In genomic region chr17:8948462-8948861, GRCh38 we compare ENCODE assay signal across 26 cellular contexts. TPM values are rescaled to one million over a fixed set of nuclear protein-coding genes. Genes with fewer than 3 reads are reported as not detected.
DNase-seq lines count a peak whose midpoint lies in the region; ATAC-seq and TF ChIP-seq lines count a peak whose summit lies in the region.
"Had no signal": no experiment of that assay in that cellular context is flagged by ENCODE, and none has a peak within 500 bp of the region (broad histone marks: within the 10 kb centered on the region; RNA-seq: fewer than 3 reads in every experiment).

No MANE protein-coding gene starts in this region.

- peaks cover 91% of the 10 kb centered on the region for H3K4me1 Mint-ChIP-seq in activated CD4-positive, alpha-beta T cell treated with anti-CD3 and anti-CD28 coated beads, Interleukin-2, amount 10 ng/mL, durations not matched to agents 7 days and 5 days
- H3K4me1 Mint-ChIP-seq in CD8-positive, alpha-beta memory T cell: peaks cover 94 to 97% (median 97%) of the 10 kb centered on the region in 3 donors
- peaks cover 70% of the 10 kb centered on the region for H3K4me1 Mint-ChIP-seq in activated T-helper 2 cell treated with anti-CD3 and anti-CD28 coated beads, Interferon-gamma antibody, Interleukin-2, Interleukin-4, amounts not matched to agents 10 μg/mL and 5 μg/mL and 100 μg/mL, durations not matched to agents 14 hours and 24 hours and 36 hours (ENCODE audit: low read depth)
- peaks cover 60 to 97% (median 90%) of the 10 kb centered on the region in 4 donors for H3K4me1 Mint-ChIP-seq in naive thymus-derived CD8-positive, alpha-beta T cell

- peaks cover 21% of the 10 kb centered on the region for H3K9me3 Mint-ChIP-seq in activated CD4-positive, alpha-beta T cell treated with anti-CD3 and anti-CD28 coated beads, Interleukin-2, amount 10 ng/mL, durations not matched to agents 7 days and 5 days
- H3K9me3 Mint-ChIP-seq in CD8-positive, alpha-beta memory T cell: no peaks in the 10 kb centered on the region
- peaks cover 35% of the 10 kb centered on the region for H3K9me3 Mint-ChIP-seq in activated T-helper 2 cell treated with anti-CD3 and anti-CD28 coated beads, Interferon-gamma antibody, Interleukin-2, Interleukin-4, amounts not matched to agents 10 μg/mL and 5 μg/mL and 100 μg/mL, durations not matched to agents 14 hours and 24 hours and 36 hours
- peaks cover 0 to 9% (median 3%) of the 10 kb centered on the region in 9 donors for H3K9me3 Mint-ChIP-seq in naive thymus-derived CD8-positive, alpha-beta T cell

- H3K4me3 Mint-ChIP-seq in activated CD4-positive, alpha-beta T cell treated with anti-CD3 and anti-CD28 coated beads, Interleukin-2, amount 10 ng/mL, durations not matched to agents 7 days and 5 days: no peak overlapping the region
- peak overlapping the region; percentile 18 to 72 (median 60) for H3K4me3 Mint-ChIP-seq in CD8-positive, alpha-beta memory T cell
- H3K4me3 Mint-ChIP-seq in activated T-helper 2 cell treated with anti-CD3 and anti-CD28 coated beads, Interferon-gamma antibody, Interleukin-2, Interleukin-4, amounts not matched to agents 10 μg/mL and 5 μg/mL and 100 μg/mL, durations not matched to agents 14 hours and 24 hours and 36 hours (ENCODE audit: low read depth): peak overlapping the region; percentile 62
- H3K4me3 Mint-ChIP-seq in naive thymus-derived CD8-positive, alpha-beta T cell: peak overlapping the region in 9 of 10 donors; percentile 11 to 74 (median 54)
- H3K4me3 Mint-ChIP-seq: HFFc6 had no signal

- H3K9me3 ChIP-seq in CD8-positive, alpha-beta memory T cell (ENCODE audit: low read length): no peaks in the 10 kb centered on the region
- H3K9me3 ChIP-seq: Peyer's patch had no signal

- CTCF ChIA-PET in activated CD4-positive, alpha-beta T cell treated with anti-CD3 and anti-CD28 coated beads, Interleukin-2, amount 10 ng/mL, durations not matched to agents 7 days and 5 days (lab: Charles Lee): interaction anchor here (1.1 to 1.9 kb wide), 5 partner anchors 8 to 163 kb away, joined by 3 to 5 read pairs (median 3); no protein-coding TSS in a partner anchor
- CTCF ChIA-PET in CD8-positive, alpha-beta memory T cell (lab: Charles Lee): interaction anchor here (0.7 to 2.5 kb wide), 3 partner anchors 13 to 202 kb away, joined by 3 to 7 read pairs (median 3); partner anchors contain the start of gene PIK3R5

- intact Hi-C loops in activated T-helper 2 cell treated with anti-CD3 and anti-CD28 coated beads, Interferon-gamma antibody, Interleukin-2, Interleukin-4, amounts not matched to agents 10 μg/mL and 5 μg/mL and 100 μg/mL, durations not matched to agents 14 hours and 24 hours and 36 hours (cut with micrococcal nuclease): loop anchor here (2.0 kb wide), 4 partner anchors 14 to 90 kb away; no protein-coding TSS in a partner anchor

- no peaks in the 10 kb centered on the region for H3K27me3 Mint-ChIP-seq in activated CD4-positive, alpha-beta T cell treated with anti-CD3 and anti-CD28 coated beads, Interleukin-2, amount 10 ng/mL, durations not matched to agents 7 days and 5 days
- H3K27me3 Mint-ChIP-seq in CD8-positive, alpha-beta memory T cell: no peaks in the 10 kb centered on the region
- H3K27me3 Mint-ChIP-seq in activated T-helper 2 cell treated with anti-CD3 and anti-CD28 coated beads, Interferon-gamma antibody, Interleukin-2, Interleukin-4, amounts not matched to agents 10 μg/mL and 5 μg/mL and 100 μg/mL, durations not matched to agents 14 hours and 24 hours and 36 hours (ENCODE audit: low read depth): no peaks in the 10 kb centered on the region
- H3K27me3 Mint-ChIP-seq in naive thymus-derived CD8-positive, alpha-beta T cell: no peaks in the 10 kb centered on the region

- no peak overlapping the region for H3K27ac ChIP-seq in CD8-positive, alpha-beta memory T cell (ENCODE audit: low read depth, low read length)
- H3K27ac ChIP-seq: C4-2B, dorsolateral prefrontal cortex, epithelial cell of prostate, heart left ventricle, Peyer's patch, VCaP had no signal

- no peak for TF ChIP-seq POLR2A in erythroblast (IDR thresholded peaks at IDR 0.05; ENCODE audit: low read length)

- no peaks in the 10 kb centered on the region for H3K27me3 ChIP-seq in CD8-positive, alpha-beta memory T cell (ENCODE audit: insufficient read depth, low read length, poor library complexity, severe bottlenecking)
- H3K27me3 ChIP-seq: Peyer's patch had no signal

- peaks cover 9% of the 10 kb centered on the region for H3K36me3 ChIP-seq in CD8-positive, alpha-beta memory T cell (ENCODE audit: insufficient read depth, low read length)
- H3K36me3 ChIP-seq: Peyer's patch had no signal

- ATAC-seq in naive thymus-derived CD8-positive, alpha-beta T cell: peak; percentile 15 to 29
- ATAC-seq in GM19455 (IDR thresholded peaks at IDR 0.05; ENCODE audit: unreplicated experiment): no peak
- ATAC-seq: K562, sciatic nerve had no signal

- no peak overlapping the region for H3K4me3 ChIP-seq in CD8-positive, alpha-beta memory T cell (ENCODE audit: low read length)
- H3K4me3 ChIP-seq: dorsolateral prefrontal cortex, heart left ventricle, K562, Peyer's patch had no signal

- peaks cover 89% of the 10 kb centered on the region for H3K36me3 Mint-ChIP-seq in activated CD4-positive, alpha-beta T cell treated with anti-CD3 and anti-CD28 coated beads, Interleukin-2, amount 10 ng/mL, durations not matched to agents 7 days and 5 days (ENCODE audit: low read depth)
- H3K36me3 Mint-ChIP-seq in CD8-positive, alpha-beta memory T cell: peaks cover 33 to 66% (median 36%) of the 10 kb centered on the region in 3 donors
- H3K36me3 Mint-ChIP-seq in activated T-helper 2 cell treated with anti-CD3 and anti-CD28 coated beads, Interferon-gamma antibody, Interleukin-2, Interleukin-4, amounts not matched to agents 10 μg/mL and 5 μg/mL and 100 μg/mL, durations not matched to agents 14 hours and 24 hours and 36 hours (ENCODE audit: low read depth): peaks cover 82% of the 10 kb centered on the region
- H3K36me3 Mint-ChIP-seq in naive thymus-derived CD8-positive, alpha-beta T cell: peaks cover 16 to 61% (median 49%) of the 10 kb centered on the region in 3 donors

- POLR2A ChIA-PET in activated CD4-positive, alpha-beta T cell treated with anti-CD3 and anti-CD28 coated beads, Interleukin-2, amount 10 ng/mL, durations not matched to agents 7 days and 5 days (lab: Charles Lee): interaction anchor here (0.6 kb wide), 1 partner anchor 56 kb away, joined by 4 read pairs; no protein-coding TSS in a partner anchor
- POLR2A ChIA-PET in CD8-positive, alpha-beta memory T cell (lab: Charles Lee): interaction anchor here (1.2 kb wide), 1 partner anchor 17 kb away, joined by 6 read pairs; the partner anchor contains the start of gene PIK3R5
- POLR2A ChIA-PET in naive thymus-derived CD8-positive, alpha-beta T cell (lab: Charles Lee): interaction anchor here (1.1 to 14.2 kb wide), 3 partner anchors 8 to 29 kb away, joined by 3 to 279 read pairs (median 5); partner anchors contain the start of gene PIK3R5

- DNase-seq in activated CD4-positive, alpha-beta T cell treated with anti-CD3 and anti-CD28 coated beads, Interleukin-2, amount 10 ng/mL, durations not matched to agents 7 days and 5 days: no peak
- no peak for DNase-seq in activated CD4-positive, alpha-beta T cell treated with anti-CD3 and anti-CD28 coated beads for 4 hours
- no peak for DNase-seq in CD8-positive, alpha-beta memory T cell
- DNase-seq in activated T-helper 2 cell treated with anti-CD3 and anti-CD28 coated beads, Interferon-gamma antibody, Interleukin-2, Interleukin-4, amounts not matched to agents 10 μg/mL and 5 μg/mL and 100 μg/mL, durations not matched to agents 14 hours and 24 hours and 36 hours (ENCODE audit: low spot score): no peak
- DNase-seq in naive thymus-derived CD8-positive, alpha-beta T cell: no peak
- DNase-seq in erythroblast (lab: John Stamatoyannopoulos, UW) (no peak), T1000 (lab: John Stamatoyannopoulos, UW) (no peak)
- DNase-seq: anterior cingulate cortex, caudate nucleus, DMS153, dorsolateral prefrontal cortex, heart left ventricle, HFFc6, MM.1S, NCI-H146, NCI-H510A treated with DMSO at 0.1 percent for 48 hours, Peyer's patch, posterior cingulate gyrus had no signal

- H3K27ac Mint-ChIP-seq in activated CD4-positive, alpha-beta T cell treated with anti-CD3 and anti-CD28 coated beads, Interleukin-2, amount 10 ng/mL, durations not matched to agents 7 days and 5 days: peak overlapping the region; percentile 84
- H3K27ac Mint-ChIP-seq in CD8-positive, alpha-beta memory T cell: peak overlapping the region; percentile 73 to 94 (median 90)
- peak overlapping the region; percentile 85 for H3K27ac Mint-ChIP-seq in activated T-helper 2 cell treated with anti-CD3 and anti-CD28 coated beads, Interferon-gamma antibody, Interleukin-2, Interleukin-4, amounts not matched to agents 10 μg/mL and 5 μg/mL and 100 μg/mL, durations not matched to agents 14 hours and 24 hours and 36 hours
- H3K27ac Mint-ChIP-seq in naive thymus-derived CD8-positive, alpha-beta T cell: peak overlapping the region; percentile 56 to 95 (median 82)
- H3K27ac Mint-ChIP-seq: HFFc6 had no signal

- H3K4me1 ChIP-seq in CD8-positive, alpha-beta memory T cell (ENCODE audit: insufficient read depth, low read length): peaks cover 73% of the 10 kb centered on the region
- H3K4me1 ChIP-seq: Peyer's patch had no signal

RNA-seq across cellular contexts. Expression of gene PIK3R5, which starts 17.0 kb away (rescaled TPM):
- 10 to 100 TPM; 73.4 to 77.6 TPM for total RNA-seq in activated CD4-positive, alpha-beta T cell treated with anti-CD3 and anti-CD28 coated beads, Interleukin-2, amount 10 ng/mL, durations not matched to agents 7 days and 5 days
- 10 to 100 TPM; 28.6 to 30.2 TPM for total RNA-seq in CD8-positive, alpha-beta memory T cell
- 71.6 TPM for polyA plus RNA-seq in CD8-positive, alpha-beta memory T cell
- total RNA-seq in activated T-helper 2 cell treated with anti-CD3 and anti-CD28 coated beads, Interferon-gamma antibody, Interleukin-2, Interleukin-4, amounts not matched to agents 10 μg/mL and 5 μg/mL and 100 μg/mL, durations not matched to agents 14 hours and 24 hours and 36 hours: 46.8 and 47.7 TPM in 2 replicates
- total RNA-seq in naive thymus-derived CD8-positive, alpha-beta T cell: 100 to 1,000 TPM in 1 of 2 experiments, 10 to 100 TPM in 1; 94.1 to 104 TPM
- 10 to 100 TPM; 20.0 to 44.0 (median 25.8) TPM for polyA plus RNA-seq in naive thymus-derived CD8-positive, alpha-beta T cell
- total RNA-seq: fibroblast of villous mesenchyme, HFFc6 had no signal
- polyA plus RNA-seq: neural cell had no signal
